Comparison of ENCODE assay signal across 12 cellular contexts in genomic region chr4:104424368-104424921, GRCh38.
DNase-seq lines count a peak whose midpoint lies in the region; ATAC-seq and TF ChIP-seq lines count a peak whose summit lies in the region.
"Had no signal": no experiment of that assay in that cellular context is flagged by ENCODE, and none has a peak within 500 bp of the region (broad histone marks: within the 10 kb centered on the region; RNA-seq: fewer than 3 reads in every experiment).

No MANE protein-coding gene starts in this region.

- intact Hi-C loops in heart right ventricle (cut with DNase I) (no loop called here), Right ventricle myocardium inferior (cut with DNase I) (no loop called here), vagina (cut with DNase I) (no loop called here)

- CTCF ChIA-PET in GM10248 (lab: Yijun Ruan, JAX) = no interaction called here

- TF ChIP-seq CTCF in heart right ventricle (IDR thresholded peaks at IDR 0.05) (no peak), fibroblast of pulmonary artery (IDR thresholded peaks at IDR 0.05; ENCODE audit: low read length, missing control alignments) (no peak), vagina (IDR thresholded peaks at IDR 0.05) (no peak), GM10248 (IDR thresholded peaks at IDR 0.05; ENCODE audit: control extremely low read depth, extremely low read depth, low read depth, missing control alignments) (no peak)

- peak overlapping the region; percentile 66 for H2AFZ ChIP-seq in neuron (ENCODE audit: low read depth, low read length)

- H3K4me3 Mint-ChIP-seq in naive thymus-derived CD8-positive, alpha-beta T cell = no peak overlapping the region
- H3K4me3 Mint-ChIP-seq: dendritic cell treated with granulocyte-macrophage colony-stimulating factor and Interleukin-4, amounts not matched to agents 40 ng/mL and 50 ng/mL, for 4 days had no signal

- DNase-seq in heart right ventricle (no peak), Right ventricle myocardium inferior (ENCODE audit: missing footprints) (no peak), fibroblast of pulmonary artery (ENCODE audit: low read depth) (no peak), vagina (ENCODE audit: extremely low spot score in 2 of 2) (no peak), NCI-H1930 (lab: John Stamatoyannopoulos, UW) (no peak), GM10248 (ENCODE audit: extremely low spot score) (no peak)
- DNase-seq in naive thymus-derived CD8-positive, alpha-beta T cell = no peak
- DNase-seq: activated effector memory CD4-positive, alpha-beta T cell treated with anti-CD3 and anti-CD28 coated beads, Interleukin-2, amount 50 U/mL, for 16 hours; AML-193; spleen had no signal

- H3K36me3 ChIP-seq in heart right ventricle (no peaks in the 10 kb centered on the region), neuron (ENCODE audit: insufficient read depth, low read length) (no peaks in the 10 kb centered on the region), vagina (no peaks in the 10 kb centered on the region)
- H3K36me3 ChIP-seq: spleen had no signal

- peaks cover 0 to 9% (median 2%) of the 10 kb centered on the region in 5 donors for H3K27me3 Mint-ChIP-seq in naive thymus-derived CD8-positive, alpha-beta T cell
- H3K27me3 Mint-ChIP-seq: dendritic cell treated with granulocyte-macrophage colony-stimulating factor and Interleukin-4, amounts not matched to agents 40 ng/mL and 50 ng/mL, for 4 days had no signal

- H3K27ac Mint-ChIP-seq in naive thymus-derived CD8-positive, alpha-beta T cell = no peak overlapping the region
- H3K27ac Mint-ChIP-seq: dendritic cell treated with granulocyte-macrophage colony-stimulating factor and Interleukin-4, amounts not matched to agents 40 ng/mL and 50 ng/mL, for 4 days had no signal

- H3K27me3 ChIP-seq in heart right ventricle (peaks cover 0 to 4% (median 0%) of the 10 kb centered on the region in 7 donors), neuron (ENCODE audit: insufficient read depth, low read length) (no peaks in the 10 kb centered on the region), vagina (no peaks in the 10 kb centered on the region)
- H3K27me3 ChIP-seq: spleen had no signal

- H3K4me3 ChIP-seq in heart right ventricle (peak overlapping the region in 9 of 10 donors; percentile 32 to 54 (median 51)), fibroblast of pulmonary artery (replicated peaks; ENCODE audit: low read depth, low read length) (peak overlapping the region; percentile 36), neuron (ENCODE audit: low read length) (peak overlapping the region; percentile 46), vagina (peak overlapping the region; percentile 6 to 9)

- TF ChIP-seq POLR2A in vagina (IDR thresholded peaks at IDR 0.05) = no peak

- 22 to 23% methylated on average over 8 of the region's 8 CpGs for WGBS in heart right ventricle, 2 donors

- peaks cover 0 to 2% (median 0%) of the 10 kb centered on the region in 11 donors for H3K9me3 ChIP-seq in heart right ventricle
- no peaks in the 10 kb centered on the region for H3K9me3 ChIP-seq in neuron (ENCODE audit: low read length)
- no peaks in the 10 kb centered on the region for H3K9me3 ChIP-seq in vagina

- H3K4me1 ChIP-seq in heart right ventricle (no peaks in the 10 kb centered on the region), neuron (ENCODE audit: insufficient read depth, low read length) (peaks cover 71% of the 10 kb centered on the region), vagina (peaks cover 6% of the 10 kb centered on the region)
- H3K4me1 ChIP-seq: spleen had no signal

- H3K9me3 Mint-ChIP-seq in naive thymus-derived CD8-positive, alpha-beta T cell = peaks cover 0 to 12% (median 0%) of the 10 kb centered on the region in 9 donors
- H3K9me3 Mint-ChIP-seq: dendritic cell treated with granulocyte-macrophage colony-stimulating factor and Interleukin-4, amounts not matched to agents 40 ng/mL and 50 ng/mL, for 4 days had no signal

- no peaks in the 10 kb centered on the region for H3K4me1 Mint-ChIP-seq in naive thymus-derived CD8-positive, alpha-beta T cell

- no peaks in the 10 kb centered on the region for H3K36me3 Mint-ChIP-seq in naive thymus-derived CD8-positive, alpha-beta T cell

- POLR2A ChIA-PET in GM10248 (lab: Yijun Ruan, JAX) = no interaction called here
- POLR2A ChIA-PET in naive thymus-derived CD8-positive, alpha-beta T cell (lab: Charles Lee) = no interaction called here

- H3K27ac ChIP-seq in heart right ventricle = no peak overlapping the region
- H3K27ac ChIP-seq in vagina = no peak overlapping the region
- H3K27ac ChIP-seq: spleen had no signal

- ATAC-seq in heart right ventricle (no peak), Right ventricle myocardium inferior (no peak)
- ATAC-seq in naive thymus-derived CD8-positive, alpha-beta T cell = no peak
